31 cellular contexts compared by ENCODE assay signal in the genomic region with DNA sequence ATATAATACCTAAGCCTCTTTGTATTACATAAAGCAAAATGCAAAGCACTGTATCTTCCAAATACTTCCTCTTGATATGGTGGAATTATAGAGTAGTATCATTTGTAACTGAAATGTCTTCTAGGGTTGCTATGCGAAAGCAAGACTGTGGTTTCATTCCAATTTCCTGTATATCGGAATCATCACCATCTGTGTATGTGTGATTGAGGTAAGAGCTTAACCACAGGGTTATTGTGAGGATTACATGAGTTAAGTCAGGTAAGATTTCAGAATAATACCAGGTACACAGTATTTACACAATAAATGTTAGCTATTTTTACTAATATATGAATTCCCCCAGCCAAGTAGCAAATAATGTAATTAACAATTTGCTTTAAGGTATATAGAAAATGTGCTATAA. TPM values are rescaled to one million over a fixed set of nuclear protein-coding genes. Genes with fewer than 3 reads are reported as not detected.
A peak's percentile ranks its signal among the peaks of the same experiment; 100 is the strongest.
DNase-seq lines count a peak whose midpoint lies in the region; ATAC-seq, FAIRE-seq and TF ChIP-seq lines count a peak whose summit lies in the region.
"Had no signal": no experiment of that assay in that cellular context is flagged by ENCODE, and none has a peak within 500 bp of the region (broad histone marks: within the 10 kb centered on the region; RNA-seq: fewer than 3 reads in every experiment).

No MANE protein-coding gene starts in this region.

- H3K4me3 Mint-ChIP-seq in T-cell, result peak overlapping the region in 1 of 3 donors; percentile 4
- no peak overlapping the region for H3K4me3 Mint-ChIP-seq in stimulated activated naive CD8-positive, alpha-beta T cell treated with anti-CD3 and anti-CD28 coated beads, Interleukin-15, amount 100 ng/mL, for 72 hours
- H3K4me3 Mint-ChIP-seq: dendritic cell treated with granulocyte-macrophage colony-stimulating factor and Interleukin-4, amounts not matched to agents 40 ng/mL and 50 ng/mL, for 4 days; neural crest cell; WTC11 had no signal

- no peak for TF ChIP-seq CTCF in mammary epithelial cell (conservative IDR thresholded peaks at IDR 0.05 in 1 of 2, IDR thresholded peaks at IDR 0.05 in 1 of 2; ENCODE audit: extremely low read depth in 1 of 2, insufficient read depth in 1 of 2, low read depth in 1 of 2, low read length in 2 of 2)
- no peak for TF ChIP-seq CTCF in breast epithelium (IDR thresholded peaks at IDR 0.05)
- TF ChIP-seq CTCF in GM12878 (IDR thresholded peaks at IDR 0.05 in 2 of 3, conservative IDR thresholded peaks at IDR 0.05 in 1 of 3; ENCODE audit: control insufficient read depth in 2 of 3, extremely low read depth in 1 of 3, insufficient read depth in 1 of 3, low read depth in 3 of 3, low read length in 3 of 3), result no peak

- WGBS in mammary epithelial cell (ENCODE audit: low coverage, missing lambda C conversion rate), result 97% methylated on average over 2 of the region's 2 CpGs
- WGBS in GM12878 (ENCODE audit: insufficient coverage, insufficient replicate concordance, low lambda C conversion rate, missing lambda C conversion rate), result 94% methylated on average over 2 of the region's 2 CpGs

- no peak overlapping the region for H3K4me3 ChIP-seq in mammary epithelial cell (replicated peaks in 1 of 3; ENCODE audit: insufficient read depth in 1 of 3, low read depth in 2 of 3, low read length in 3 of 3)
- H3K4me3 ChIP-seq in breast epithelium, result no peak overlapping the region
- no peak overlapping the region for H3K4me3 ChIP-seq in GM12878
- H3K4me3 ChIP-seq: cardiac muscle cell, GM23248, right lobe of liver, SK-N-MC, tibial nerve had no signal

- TF ChIP-seq EP300 in GM12878 (IDR thresholded peaks at IDR 0.05; ENCODE audit: borderline replicate concordance in 1 of 2, control insufficient read depth in 1 of 2, low read depth in 2 of 2, low read length in 2 of 2), result no peak

- no peaks in the 10 kb centered on the region for H3K4me1 ChIP-seq in mammary epithelial cell (ENCODE audit: insufficient read depth, low read length)
- H3K4me1 ChIP-seq in breast epithelium, result no peaks in the 10 kb centered on the region
- H3K4me1 ChIP-seq in GM12878 (ENCODE audit: control insufficient read depth, insufficient read depth, low read length), result peaks cover 19% of the 10 kb centered on the region
- H3K4me1 ChIP-seq: right lobe of liver, tibial nerve had no signal

- peak in 2 of 4 experiments; percentile 25 to 70 for ATAC-seq in T-cell (replicated peaks in 1 of 4)
- ATAC-seq in GM12878, result no peak
- peak; percentile 72 for ATAC-seq in stimulated activated naive CD8-positive, alpha-beta T cell treated with anti-CD3 and anti-CD28 coated beads, Interleukin-15, amount 100 ng/mL, for 72 hours
- ATAC-seq: left ventricle myocardium superior, right lobe of liver, WTC11 had no signal

- FAIRE-seq in GM12878 (lab: Jason Lieb, UNC), result no peak

- CTCF ChIA-PET in mammary epithelial cell (lab: Charles Lee; ENCODE audit: low non-redundant PET) (no interaction called here), T-cell (lab: Charles Lee) (interaction anchor here in 1 of 2 donors (0.7 to 1.6 kb wide), 2 partner anchors 98 to 133 kb away, joined by 3 to 6 read pairs; no protein-coding TSS in a partner anchor), GM12878 (lab: Yijun Ruan, JAX) (interaction anchor here (0.7 to 1.5 kb wide), 3 partner anchors 10 to 626 kb away, joined by 3 read pairs; no protein-coding TSS in a partner anchor)

- RAD21 ChIA-PET in GM12878 (lab: Charles Lee; ENCODE audit: unreplicated experiment), result no interaction called here

- peak overlapping the region; percentile 89 to 94 for H3K27ac Mint-ChIP-seq in T-cell
- peak overlapping the region; percentile 78 to 90 for H3K27ac Mint-ChIP-seq in stimulated activated naive CD8-positive, alpha-beta T cell treated with anti-CD3 and anti-CD28 coated beads, Interleukin-15, amount 100 ng/mL, for 72 hours
- H3K27ac Mint-ChIP-seq: dendritic cell treated with granulocyte-macrophage colony-stimulating factor and Interleukin-4, amounts not matched to agents 40 ng/mL and 50 ng/mL, for 4 days; WTC11 had no signal

- peaks cover 67 to 74% (median 68%) of the 10 kb centered on the region in 3 donors for H3K4me1 Mint-ChIP-seq in T-cell
- peaks cover 72% of the 10 kb centered on the region for H3K4me1 Mint-ChIP-seq in stimulated activated naive CD8-positive, alpha-beta T cell treated with anti-CD3 and anti-CD28 coated beads, Interleukin-15, amount 100 ng/mL, for 72 hours
- H3K4me1 Mint-ChIP-seq: neural crest cell had no signal

- peaks cover 93% of the 10 kb centered on the region for H3K36me3 Mint-ChIP-seq in T-cell
- H3K36me3 Mint-ChIP-seq: WTC11 had no signal

- no peak overlapping the region for H3K27ac ChIP-seq in mammary epithelial cell (ENCODE audit: insufficient read depth, low read depth, low read length)
- H3K27ac ChIP-seq in breast epithelium, result no peak overlapping the region
- no peak overlapping the region for H3K27ac ChIP-seq in GM12878 (ENCODE audit: control insufficient read depth, insufficient read depth)
- H3K27ac ChIP-seq: cardiac muscle cell, GM23248, right lobe of liver, SK-N-MC, tibial nerve had no signal

- in situ Hi-C loops in mammary epithelial cell (cut with MboI; ENCODE audit: low sequenced_read_pairs in 2 of 2) (no loop called here), GM12878 (cut with MboI) (no loop called here)

- POLR2A ChIA-PET in T-cell (lab: Charles Lee) (interaction anchor here (0.6 to 1.1 kb wide), 4 partner anchors 12 to 569 kb away, joined by 3 to 8 read pairs (median 6); no protein-coding TSS in a partner anchor), GM12878 (lab: Charles Lee) (interaction anchor here (0.6 to 1.1 kb wide), 2 partner anchors 44 to 559 kb away, joined by 3 to 7 read pairs; no protein-coding TSS in a partner anchor)

- no peak for TF ChIP-seq POLR2A in breast epithelium (IDR thresholded peaks at IDR 0.05)
- no peak for TF ChIP-seq POLR2A in GM12878 (IDR thresholded peaks at IDR 0.05; ENCODE audit: low read depth, low read length)

- dilution Hi-C loops in mammary epithelial cell (cut with HindIII; ENCODE audit: low sequenced_read_pairs), result no loop called here

- no peaks in the 10 kb centered on the region for H3K9me3 ChIP-seq in mammary epithelial cell (replicated peaks; ENCODE audit: insufficient read depth, low read length)
- H3K9me3 ChIP-seq in breast epithelium, result no peaks in the 10 kb centered on the region
- no peaks in the 10 kb centered on the region for H3K9me3 ChIP-seq in GM12878 (replicated peaks; ENCODE audit: control insufficient read depth, insufficient read depth, low read length)
- H3K9me3 ChIP-seq: right lobe of liver, tibial nerve had no signal

- H4K20me1 ChIP-seq in mammary epithelial cell (ENCODE audit: insufficient read depth, low read length) (no peaks in the 10 kb centered on the region), GM12878 (ENCODE audit: control insufficient read depth, insufficient read depth) (peaks cover 15% of the 10 kb centered on the region)

- H3K79me2 ChIP-seq in mammary epithelial cell (ENCODE audit: insufficient read depth, low read length) (no peaks in the 10 kb centered on the region), GM12878 (ENCODE audit: control insufficient read depth, insufficient read depth, low read length) (peaks cover 31% of the 10 kb centered on the region)

- SMC1A ChIA-PET in GM12878 (lab: Charles Lee; ENCODE audit: uncharacterized antibody, unreplicated experiment), result no interaction called here

- DNase-seq in mammary epithelial cell (peak; percentile 19), breast epithelium (ENCODE audit: low spot score in 2 of 2) (no peak), T-cell (no peak), GM12878 (ENCODE audit: low read depth, low spot score) (no peak), dermis blood vessel endothelial cell (no peak), epidermal melanocyte (ENCODE audit: insufficient read length, low spot score) (no peak)
- no peak for DNase-seq in stimulated activated naive CD8-positive, alpha-beta T cell treated with anti-CD3 and anti-CD28 coated beads, Interleukin-15, amount 100 ng/mL, for 72 hours
- DNase-seq: activated CD8-positive, alpha-beta memory T cell treated with anti-CD3 and anti-CD28 coated beads for 24 hours; activated effector memory CD4-positive, alpha-beta T cell treated with Interleukin-2 at 50 U/mL for 16 hours; anterior cingulate cortex; GF-D8; GM23248; islet precursor cell; KG1; left ventricle myocardium superior; midbrain; NCI-H1417 treated with DMSO at 0.1 percent for 48 hours; NCI-H82; posterior cingulate gyrus; right lobe of liver; stimulated activated CD4-positive, alpha-beta T cell treated with anti-CD3 and anti-CD28 coated beads, Interleukin-12 subunit alpha, Interleukin-12 subunit beta, amount 100 ng/mL, for 4 hours; stimulated activated CD4-positive, alpha-beta T cell treated with anti-CD3 and anti-CD28 coated beads, Interleukin-4, amount 100 ng/mL, for 24 hours; T-helper 9 cell had no signal

- H3K36me3 ChIP-seq in mammary epithelial cell (ENCODE audit: insufficient read depth, low read length) (no peaks in the 10 kb centered on the region), breast epithelium (no peaks in the 10 kb centered on the region), GM12878 (ENCODE audit: control insufficient read depth in 2 of 2, insufficient read depth in 2 of 2, low read length in 1 of 2) (peaks cover 20 to 55% of the 10 kb centered on the region in 2 experiments)
- H3K36me3 ChIP-seq: cardiac muscle cell, right lobe of liver, tibial nerve had no signal

- BruUV-seq in mammary epithelial cell (replicated peaks; lab: Mats Ljungman, UMichigan), result no TSS peak
- BruUV-seq in GM12878 (replicated peaks; lab: Mats Ljungman, UMichigan), result no TSS peak

- H3K27me3 ChIP-seq in mammary epithelial cell (ENCODE audit: insufficient read depth, low read length) (no peaks in the 10 kb centered on the region), breast epithelium (no peaks in the 10 kb centered on the region), GM12878 (replicated peaks in 1 of 2; ENCODE audit: control insufficient read depth in 2 of 2, insufficient read depth in 2 of 2, low read length in 1 of 2) (no peaks in the 10 kb centered on the region)
- H3K27me3 ChIP-seq: cardiac muscle cell, right lobe of liver, tibial nerve had no signal

- no peak overlapping the region for H3K9ac ChIP-seq in mammary epithelial cell (ENCODE audit: insufficient read depth, low read length)
- no peak overlapping the region for H3K9ac ChIP-seq in GM12878 (ENCODE audit: control insufficient read depth, insufficient read depth, low read length)
- H3K9ac ChIP-seq: GM23248 had no signal

- H3K27me3 Mint-ChIP-seq in T-cell, result no peaks in the 10 kb centered on the region
- no peaks in the 10 kb centered on the region for H3K27me3 Mint-ChIP-seq in stimulated activated naive CD8-positive, alpha-beta T cell treated with anti-CD3 and anti-CD28 coated beads, Interleukin-15, amount 100 ng/mL, for 72 hours
- H3K27me3 Mint-ChIP-seq: dendritic cell treated with granulocyte-macrophage colony-stimulating factor and Interleukin-4, amounts not matched to agents 40 ng/mL and 50 ng/mL, for 4 days had no signal

- H2AFZ ChIP-seq in mammary epithelial cell (ENCODE audit: low read depth, low read length) (no peak overlapping the region), GM12878 (ENCODE audit: control insufficient read depth, low read depth, low read length) (no peak overlapping the region)
- H2AFZ ChIP-seq: GM23248 had no signal

- no peak for TF ChIP-seq RAD21 in GM12878 (IDR thresholded peaks at IDR 0.05; ENCODE audit: insufficient read depth, low read depth, low read length)

- intact Hi-C loops in mammary epithelial cell (cut with micrococcal nuclease), result no loop called here
- intact Hi-C loops in breast epithelium (cut with DNase I; ENCODE audit: low total_unique reads), result loop anchor here (1.0 kb wide), 1 partner anchor 15 kb away; no protein-coding TSS in a partner anchor
- intact Hi-C loops in GM12878 (cut with micrococcal nuclease; ENCODE audit: unreplicated experiment), result no loop called here

- H3K9me3 Mint-ChIP-seq in T-cell, result no peaks in the 10 kb centered on the region
- H3K9me3 Mint-ChIP-seq in stimulated activated naive CD8-positive, alpha-beta T cell treated with anti-CD3 and anti-CD28 coated beads, Interleukin-15, amount 100 ng/mL, for 72 hours, result no peaks in the 10 kb centered on the region
- H3K9me3 Mint-ChIP-seq: dendritic cell treated with granulocyte-macrophage colony-stimulating factor and Interleukin-4, amounts not matched to agents 40 ng/mL and 50 ng/mL, for 4 days; neural crest cell; WTC11 had no signal

- no peak overlapping the region for H3K4me2 ChIP-seq in mammary epithelial cell (ENCODE audit: insufficient read depth, low read depth, low read length)
- H3K4me2 ChIP-seq in GM12878 (ENCODE audit: control insufficient read depth, insufficient read depth), result no peak overlapping the region

RNA-seq across cellular contexts. Expression of gene CD53, which starts 24.7 kb away (rescaled TPM):
- total RNA-seq in mammary epithelial cell, result not detected
- 0.24 TPM for polyA plus RNA-seq in mammary epithelial cell
- not detected for polyA minus RNA-seq in mammary epithelial cell
- 10 to 100 TPM; 36.1 to 72.6 (median 50.2) TPM for total RNA-seq in breast epithelium
- 100 to 1,000 TPM; 288 to 405 (median 386) TPM for total RNA-seq in T-cell
- 862 and 874 TPM in 2 replicates for total RNA-seq in GM12878 (2013; cell fraction: nucleolus; rRNA removed)
- total RNA-seq in GM12878 (2014; rRNA removed), result 496 and 596 TPM in 2 replicates
- 486 and 494 TPM in 2 replicates for total RNA-seq in GM12878 (2014; rRNA removed; fragmentation: Illumina TruSeq; extraction: Trizol)
- 350 and 358 TPM in 2 replicates for total RNA-seq in GM12878 (2021)
- polyA plus RNA-seq in GM12878 (2011; ENCODE audit: low read depth), result 487 TPM
- polyA plus RNA-seq in GM12878 (2011; rRNA removed), result 1,389 and 1,504 TPM in 2 replicates
- polyA plus RNA-seq in GM12878 (2011; cell fraction: cytosol; rRNA removed), result 1,163 and 1,224 TPM in 2 replicates
- polyA plus RNA-seq in GM12878 (2011; cell fraction: nucleus; rRNA removed), result 767 and 909 TPM in 2 replicates
- polyA plus RNA-seq in GM12878 (2012), result 427 and 537 TPM in 2 replicates
- 647 and 743 TPM in 2 replicates for polyA plus RNA-seq in GM12878 (2014; fragmentation: Illumina TruSeq; extraction: Trizol)
- 100 to 1,000 TPM; 698 to 917 TPM for polyA plus RNA-seq in GM12878 (2014; fragmentation: Nextera tagmentation; extraction: Ambion mirVana)
- polyA plus RNA-seq in GM12878 (2014; rRNA removed), result 486 and 579 TPM in 2 replicates
- polyA plus RNA-seq in GM12878 (2016; fragmentation: Nextera tagmentation; extraction: Ambion mirVana), result 100 to 1,000 TPM; 393 to 399 TPM
- 1,122 and 1,341 TPM in 2 replicates for polyA minus RNA-seq in GM12878 (2011; rRNA and poly(A)+ RNA removed)
- polyA minus RNA-seq in GM12878 (2011; cell fraction: cytosol; rRNA and poly(A)+ RNA removed), result 158 and 198 TPM in 2 replicates
- polyA minus RNA-seq in GM12878 (2011; cell fraction: nucleus; rRNA and poly(A)+ RNA removed), result 173 and 197 TPM in 2 replicates
- not detected in 2 replicates for total RNA-seq in dermis blood vessel endothelial cell
- total RNA-seq: cardiac muscle cell, fibroblast of lung, GM23248, HT-29, neural crest cell had no signal
- polyA plus RNA-seq: cardiac muscle cell, fibroblast of lung, GM23248 had no signal

Comparison
In these comparisons a context has a peak if more than half of its experiments do, and no peak if none do; other contexts are left out.
1. RNA of gene CD53, which starts 24.7 kb away (total RNA-seq): 350 to 874 TPM in GM12878, 288 to 405 TPM in T-cell and 36.1 to 72.6 TPM in breast epithelium; not detected in mammary epithelial cell and not detected in dermis blood vessel endothelial cell; every median in the first group is over 10 times any median in the second.